ENCODE assay signal across 14 cellular contexts in genomic region chr6:16707101-16707783, GRCh38. TPM values are rescaled to one million over a fixed set of nuclear protein-coding genes. Genes with fewer than 3 reads are reported as not detected.
DNase-seq lines count a peak whose midpoint lies in the region; ATAC-seq and TF ChIP-seq lines count a peak whose summit lies in the region.
"Had no signal": no experiment of that assay in that cellular context is flagged by ENCODE, and none has a peak within 500 bp of the region (broad histone marks: within the 10 kb centered on the region; RNA-seq: fewer than 3 reads in every experiment).

No MANE protein-coding gene starts in this region.

- H3K4me2 ChIP-seq in PC-3 (ENCODE audit: low read length), result no peak overlapping the region

- no peaks in the 10 kb centered on the region for H3K27me3 ChIP-seq in PC-3 (ENCODE audit: low read length)

- H3K4me3 Mint-ChIP-seq in T-helper 2 cell treated with Interferon-gamma antibody and Interleukin-4, amounts not matched to agents 5 μg/mL and 100 μg/mL, for 36 hours, result peak overlapping the region; percentile 51
- no peak overlapping the region for H3K4me3 Mint-ChIP-seq in activated CD8-positive, alpha-beta T cell treated with anti-CD3 and anti-CD28 coated beads, Interleukin-2, amount 10 ng/mL, durations not matched to agents 7 days and 5 days
- H3K4me3 Mint-ChIP-seq: nephron progenitor cell had no signal

- no peak overlapping the region for H3K27ac ChIP-seq in PC-3 (ENCODE audit: low read length)

- peak overlapping the region; percentile 64 for H3K27ac Mint-ChIP-seq in T-helper 2 cell treated with Interferon-gamma antibody and Interleukin-4, amounts not matched to agents 5 μg/mL and 100 μg/mL, for 36 hours
- H3K27ac Mint-ChIP-seq in activated CD8-positive, alpha-beta T cell treated with anti-CD3 and anti-CD28 coated beads, Interleukin-2, amount 10 ng/mL, durations not matched to agents 7 days and 5 days, result no peak overlapping the region
- H3K27ac Mint-ChIP-seq: nephron progenitor cell had no signal

- peak; percentile 49 for ATAC-seq in HG02852 (IDR thresholded peaks at IDR 0.05; ENCODE audit: unreplicated experiment)
- ATAC-seq in activated CD8-positive, alpha-beta T cell treated with anti-CD3 and anti-CD28 coated beads, Interleukin-2, amount 10 ng/mL, durations not matched to agents 7 days and 5 days, result peak; percentile 26
- ATAC-seq in stimulated activated naive CD8-positive, alpha-beta T cell treated with anti-CD3 and anti-CD28 coated beads, Interleukin-15, Interleukin-2, amounts not matched to agents 100 U/mL and 50 U/mL, for 24 hours, result peak; percentile 12
- ATAC-seq in HG02884 (IDR thresholded peaks at IDR 0.05; ENCODE audit: unreplicated experiment), result no peak
- no peak for ATAC-seq in PC-3

- POLR2A ChIA-PET in activated CD8-positive, alpha-beta T cell treated with anti-CD3 and anti-CD28 coated beads, Interleukin-2, amount 10 ng/mL, durations not matched to agents 7 days and 5 days (lab: Charles Lee), result no interaction called here
- POLR2A ChIA-PET in PC-3 (lab: Charles Lee; ENCODE audit: unreplicated experiment), result no interaction called here

- BruUV-seq in PC-3 (replicated peaks; lab: Mats Ljungman, UMichigan), result no TSS peak

- H3K9me3 ChIP-seq in PC-3 (ENCODE audit: low read length), result no peaks in the 10 kb centered on the region

- H3K4me3 ChIP-seq in PC-3 (ENCODE audit: low read length), result no peak overlapping the region
- H3K4me3 ChIP-seq: skin epidermis had no signal

- no peaks in the 10 kb centered on the region for H3K9me2 ChIP-seq in PC-3 (replicated peaks; ENCODE audit: low read length)

- H3K79me2 ChIP-seq in PC-3 (ENCODE audit: low read length), result peaks cover 46% of the 10 kb centered on the region

- peaks cover 15% of the 10 kb centered on the region for H3K36me3 Mint-ChIP-seq in T-helper 2 cell treated with Interferon-gamma antibody and Interleukin-4, amounts not matched to agents 5 μg/mL and 100 μg/mL, for 36 hours (ENCODE audit: low read depth)
- peaks cover 7% of the 10 kb centered on the region for H3K36me3 Mint-ChIP-seq in activated CD8-positive, alpha-beta T cell treated with anti-CD3 and anti-CD28 coated beads, Interleukin-2, amount 10 ng/mL, durations not matched to agents 7 days and 5 days (ENCODE audit: low read depth)

- intact Hi-C loops in PC-3 (cut with micrococcal nuclease), result no loop called here

- no peaks in the 10 kb centered on the region for H3K27me3 Mint-ChIP-seq in T-helper 2 cell treated with Interferon-gamma antibody and Interleukin-4, amounts not matched to agents 5 μg/mL and 100 μg/mL, for 36 hours (ENCODE audit: low read depth)
- H3K27me3 Mint-ChIP-seq in activated CD8-positive, alpha-beta T cell treated with anti-CD3 and anti-CD28 coated beads, Interleukin-2, amount 10 ng/mL, durations not matched to agents 7 days and 5 days (ENCODE audit: low read depth), result no peaks in the 10 kb centered on the region

- no peak for TF ChIP-seq CTCF in PC-3 (conservative IDR thresholded peaks at IDR 0.05; ENCODE audit: low read depth, low read length)

- no peak overlapping the region for H3K9ac ChIP-seq in PC-3 (ENCODE audit: low read length)

- H3F3A ChIP-seq in PC-3 (ENCODE audit: low read length, unreplicated experiment), result peaks cover 2% of the 10 kb centered on the region

- H3K36me3 ChIP-seq in PC-3 (ENCODE audit: low read depth, low read length), result no peaks in the 10 kb centered on the region

- DNase-seq in T-helper 2 cell treated with Interferon-gamma antibody and Interleukin-4, amounts not matched to agents 5 μg/mL and 100 μg/mL, for 36 hours (ENCODE audit: low spot score), result no peak
- no peak for DNase-seq in T-helper 2 cell
- no peak for DNase-seq in activated CD8-positive, alpha-beta T cell treated with anti-CD3 and anti-CD28 coated beads, Interleukin-2, amount 10 ng/mL, durations not matched to agents 7 days and 5 days
- DNase-seq in stimulated activated naive CD8-positive, alpha-beta T cell treated with anti-CD3 and anti-CD28 coated beads, Interleukin-15, Interleukin-2, amounts not matched to agents 100 U/mL and 50 U/mL, for 24 hours, result no peak
- DNase-seq in PC-3, result no peak
- DNase-seq in HPDE6-E6E7 (ENCODE audit: extremely low spot score), result no peak
- DNase-seq: activated CD8-positive, alpha-beta memory T cell treated with anti-CD3 and anti-CD28 coated beads, Interleukin-2, amount 50 U/mL, for 48 hours; caudate nucleus; DMS79 treated with DMSO at 0.1 percent for 48 hours; NCI-H1694; nephron progenitor cell had no signal

- no peaks in the 10 kb centered on the region for H3K9me3 Mint-ChIP-seq in T-helper 2 cell treated with Interferon-gamma antibody and Interleukin-4, amounts not matched to agents 5 μg/mL and 100 μg/mL, for 36 hours
- no peaks in the 10 kb centered on the region for H3K9me3 Mint-ChIP-seq in activated CD8-positive, alpha-beta T cell treated with anti-CD3 and anti-CD28 coated beads, Interleukin-2, amount 10 ng/mL, durations not matched to agents 7 days and 5 days (ENCODE audit: insufficient read depth)
- H3K9me3 Mint-ChIP-seq: nephron progenitor cell had no signal

- CTCF ChIA-PET in activated CD8-positive, alpha-beta T cell treated with anti-CD3 and anti-CD28 coated beads, Interleukin-2, amount 10 ng/mL, durations not matched to agents 7 days and 5 days (lab: Charles Lee), result interaction anchor here (1.2 to 1.8 kb wide), 4 partner anchors 8 to 375 kb away, joined by 3 to 6 read pairs (median 4); no protein-coding TSS in a partner anchor
- CTCF ChIA-PET in PC-3 (lab: Charles Lee), result no interaction called here

- no peaks in the 10 kb centered on the region for H4K20me1 ChIP-seq in PC-3 (ENCODE audit: low read length)

- peaks cover 44% of the 10 kb centered on the region for H3K4me1 ChIP-seq in PC-3 (ENCODE audit: insufficient read depth, low read length)

- H2AFZ ChIP-seq in PC-3 (ENCODE audit: low read length), result no peak overlapping the region

- peaks cover 62% of the 10 kb centered on the region for H3K4me1 Mint-ChIP-seq in T-helper 2 cell treated with Interferon-gamma antibody and Interleukin-4, amounts not matched to agents 5 μg/mL and 100 μg/mL, for 36 hours (ENCODE audit: low read depth)
- H3K4me1 Mint-ChIP-seq in activated CD8-positive, alpha-beta T cell treated with anti-CD3 and anti-CD28 coated beads, Interleukin-2, amount 10 ng/mL, durations not matched to agents 7 days and 5 days (ENCODE audit: low read depth), result peaks cover 51% of the 10 kb centered on the region

RNA-seq across cellular contexts. Expression of gene ATXN1, which starts 54.0 kb away (rescaled TPM):
- total RNA-seq in activated CD8-positive, alpha-beta T cell treated with anti-CD3 and anti-CD28 coated beads, Interleukin-2, amount 10 ng/mL, durations not matched to agents 7 days and 5 days, result 10 to 100 TPM; 36.7 to 42.9 TPM
- 19.1 and 27.0 TPM in 2 replicates for total RNA-seq in PC-3 (2014; rRNA removed)

Comparison
In these comparisons a context has a peak if more than half of its experiments do, and no peak if none do; other contexts are left out.
1. ATAC-seq: peak in HG02852 (single experiment), activated CD8-positive, alpha-beta T cell treated with anti-CD3 and anti-CD28 coated beads, Interleukin-2, amount 10 ng/mL, durations not matched to agents 7 days and 5 days (single experiment) and stimulated activated naive CD8-positive, alpha-beta T cell treated with anti-CD3 and anti-CD28 coated beads, Interleukin-15, Interleukin-2, amounts not matched to agents 100 U/mL and 50 U/mL, for 24 hours (single experiment); none in HG02884 (single experiment) and PC-3 (single experiment).